ENCODE assay signal across 1 cellular context in the genomic region with DNA sequence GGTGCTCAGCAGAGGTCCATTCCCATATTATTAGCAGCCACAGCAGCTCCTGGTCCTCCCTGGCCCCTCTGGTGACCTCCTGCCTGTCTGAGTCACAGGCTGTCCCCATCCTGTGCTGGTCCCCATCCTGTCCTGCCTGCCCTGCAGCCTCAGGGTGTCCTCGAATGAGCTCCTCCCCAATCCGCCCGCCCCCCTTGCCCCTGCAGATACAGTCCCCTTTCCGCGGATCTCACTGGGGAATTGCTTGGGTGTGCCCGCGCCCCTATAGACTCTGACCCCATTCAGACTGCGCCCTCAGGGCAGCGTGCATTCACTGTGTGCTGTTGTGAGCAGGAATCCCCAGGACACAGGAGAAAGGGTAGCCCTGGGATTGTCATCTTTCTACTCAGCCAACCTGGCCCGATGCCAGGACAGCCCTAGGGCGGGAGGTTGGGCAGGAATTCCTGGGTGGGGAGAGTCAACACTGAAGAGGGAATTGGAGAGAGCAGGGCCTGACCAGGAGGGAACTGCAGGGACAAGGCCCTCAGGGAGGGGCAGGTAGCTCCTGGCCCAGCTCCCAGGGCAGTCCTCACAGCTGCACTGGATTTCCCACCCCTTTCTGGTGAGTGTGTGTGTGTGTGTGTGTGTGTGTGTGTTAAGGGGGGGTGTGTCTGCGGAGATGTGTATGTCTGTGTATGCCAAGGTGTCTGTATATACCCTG.
TF ChIP-seq lines count a peak whose summit lies in the region.

No MANE protein-coding gene starts in this region.

TF ChIP-seq in HepG2, 621 proteins besides CTCF, POLR2A, EP300 and RAD21 (continued from another document and continues in another):
- TF ChIP-seq, protein P1, sequence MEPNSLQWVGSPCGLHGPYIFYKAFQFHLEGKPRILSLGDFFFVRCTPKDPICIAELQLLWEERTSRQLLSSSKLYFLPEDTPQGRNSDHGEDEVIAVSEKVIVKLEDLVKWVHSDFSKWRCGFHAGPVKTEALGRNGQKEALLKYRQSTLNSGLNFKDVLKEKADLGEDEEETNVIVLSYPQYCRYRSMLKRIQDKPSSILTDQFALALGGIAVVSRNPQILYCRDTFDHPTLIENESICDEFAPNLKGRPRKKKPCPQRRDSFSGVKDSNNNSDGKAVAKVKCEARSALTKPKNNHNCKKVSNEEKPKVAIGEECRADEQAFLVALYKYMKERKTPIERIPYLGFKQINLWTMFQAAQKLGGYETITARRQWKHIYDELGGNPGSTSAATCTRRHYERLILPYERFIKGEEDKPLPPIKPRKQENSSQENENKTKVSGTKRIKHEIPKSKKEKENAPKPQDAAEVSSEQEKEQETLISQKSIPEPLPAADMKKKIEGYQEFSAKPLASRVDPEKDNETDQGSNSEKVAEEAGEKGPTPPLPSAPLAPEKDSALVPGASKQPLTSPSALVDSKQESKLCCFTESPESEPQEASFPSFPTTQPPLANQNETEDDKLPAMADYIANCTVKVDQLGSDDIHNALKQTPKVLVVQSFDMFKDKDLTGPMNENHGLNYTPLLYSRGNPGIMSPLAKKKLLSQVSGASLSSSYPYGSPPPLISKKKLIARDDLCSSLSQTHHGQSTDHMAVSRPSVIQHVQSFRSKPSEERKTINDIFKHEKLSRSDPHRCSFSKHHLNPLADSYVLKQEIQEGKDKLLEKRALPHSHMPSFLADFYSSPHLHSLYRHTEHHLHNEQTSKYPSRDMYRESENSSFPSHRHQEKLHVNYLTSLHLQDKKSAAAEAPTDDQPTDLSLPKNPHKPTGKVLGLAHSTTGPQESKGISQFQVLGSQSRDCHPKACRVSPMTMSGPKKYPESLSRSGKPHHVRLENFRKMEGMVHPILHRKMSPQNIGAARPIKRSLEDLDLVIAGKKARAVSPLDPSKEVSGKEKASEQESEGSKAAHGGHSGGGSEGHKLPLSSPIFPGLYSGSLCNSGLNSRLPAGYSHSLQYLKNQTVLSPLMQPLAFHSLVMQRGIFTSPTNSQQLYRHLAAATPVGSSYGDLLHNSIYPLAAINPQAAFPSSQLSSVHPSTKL (CRISPR knock-in tag; IDR thresholded peaks at IDR 0.05) = peak; percentile 59
- no peak for TF ChIP-seq KAT8 (CRISPR knock-in tag; IDR thresholded peaks at IDR 0.05)
- TF ChIP-seq U2AF2 (IDR thresholded peaks at IDR 0.05; ENCODE audit: low read depth, low read length) = no peak
- TF ChIP-seq, protein P2, sequence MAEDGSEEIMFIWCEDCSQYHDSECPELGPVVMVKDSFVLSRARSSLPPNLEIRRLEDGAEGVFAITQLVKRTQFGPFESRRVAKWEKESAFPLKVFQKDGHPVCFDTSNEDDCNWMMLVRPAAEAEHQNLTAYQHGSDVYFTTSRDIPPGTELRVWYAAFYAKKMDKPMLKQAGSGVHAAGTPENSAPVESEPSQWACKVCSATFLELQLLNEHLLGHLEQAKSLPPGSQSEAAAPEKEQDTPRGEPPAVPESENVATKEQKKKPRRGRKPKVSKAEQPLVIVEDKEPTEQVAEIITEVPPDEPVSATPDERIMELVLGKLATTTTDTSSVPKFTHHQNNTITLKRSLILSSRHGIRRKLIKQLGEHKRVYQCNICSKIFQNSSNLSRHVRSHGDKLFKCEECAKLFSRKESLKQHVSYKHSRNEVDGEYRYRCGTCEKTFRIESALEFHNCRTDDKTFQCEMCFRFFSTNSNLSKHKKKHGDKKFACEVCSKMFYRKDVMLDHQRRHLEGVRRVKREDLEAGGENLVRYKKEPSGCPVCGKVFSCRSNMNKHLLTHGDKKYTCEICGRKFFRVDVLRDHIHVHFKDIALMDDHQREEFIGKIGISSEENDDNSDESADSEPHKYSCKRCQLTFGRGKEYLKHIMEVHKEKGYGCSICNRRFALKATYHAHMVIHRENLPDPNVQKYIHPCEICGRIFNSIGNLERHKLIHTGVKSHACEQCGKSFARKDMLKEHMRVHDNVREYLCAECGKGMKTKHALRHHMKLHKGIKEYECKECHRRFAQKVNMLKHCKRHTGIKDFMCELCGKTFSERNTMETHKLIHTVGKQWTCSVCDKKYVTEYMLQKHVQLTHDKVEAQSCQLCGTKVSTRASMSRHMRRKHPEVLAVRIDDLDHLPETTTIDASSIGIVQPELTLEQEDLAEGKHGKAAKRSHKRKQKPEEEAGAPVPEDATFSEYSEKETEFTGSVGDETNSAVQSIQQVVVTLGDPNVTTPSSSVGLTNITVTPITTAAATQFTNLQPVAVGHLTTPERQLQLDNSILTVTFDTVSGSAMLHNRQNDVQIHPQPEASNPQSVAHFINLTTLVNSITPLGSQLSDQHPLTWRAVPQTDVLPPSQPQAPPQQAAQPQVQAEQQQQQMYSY (CRISPR knock-in tag; IDR thresholded peaks at IDR 0.05) = no peak
- peak; percentile 98 for TF ChIP-seq ZNF563 (CRISPR knock-in tag; IDR thresholded peaks at IDR 0.05)
- TF ChIP-seq, protein P3, sequence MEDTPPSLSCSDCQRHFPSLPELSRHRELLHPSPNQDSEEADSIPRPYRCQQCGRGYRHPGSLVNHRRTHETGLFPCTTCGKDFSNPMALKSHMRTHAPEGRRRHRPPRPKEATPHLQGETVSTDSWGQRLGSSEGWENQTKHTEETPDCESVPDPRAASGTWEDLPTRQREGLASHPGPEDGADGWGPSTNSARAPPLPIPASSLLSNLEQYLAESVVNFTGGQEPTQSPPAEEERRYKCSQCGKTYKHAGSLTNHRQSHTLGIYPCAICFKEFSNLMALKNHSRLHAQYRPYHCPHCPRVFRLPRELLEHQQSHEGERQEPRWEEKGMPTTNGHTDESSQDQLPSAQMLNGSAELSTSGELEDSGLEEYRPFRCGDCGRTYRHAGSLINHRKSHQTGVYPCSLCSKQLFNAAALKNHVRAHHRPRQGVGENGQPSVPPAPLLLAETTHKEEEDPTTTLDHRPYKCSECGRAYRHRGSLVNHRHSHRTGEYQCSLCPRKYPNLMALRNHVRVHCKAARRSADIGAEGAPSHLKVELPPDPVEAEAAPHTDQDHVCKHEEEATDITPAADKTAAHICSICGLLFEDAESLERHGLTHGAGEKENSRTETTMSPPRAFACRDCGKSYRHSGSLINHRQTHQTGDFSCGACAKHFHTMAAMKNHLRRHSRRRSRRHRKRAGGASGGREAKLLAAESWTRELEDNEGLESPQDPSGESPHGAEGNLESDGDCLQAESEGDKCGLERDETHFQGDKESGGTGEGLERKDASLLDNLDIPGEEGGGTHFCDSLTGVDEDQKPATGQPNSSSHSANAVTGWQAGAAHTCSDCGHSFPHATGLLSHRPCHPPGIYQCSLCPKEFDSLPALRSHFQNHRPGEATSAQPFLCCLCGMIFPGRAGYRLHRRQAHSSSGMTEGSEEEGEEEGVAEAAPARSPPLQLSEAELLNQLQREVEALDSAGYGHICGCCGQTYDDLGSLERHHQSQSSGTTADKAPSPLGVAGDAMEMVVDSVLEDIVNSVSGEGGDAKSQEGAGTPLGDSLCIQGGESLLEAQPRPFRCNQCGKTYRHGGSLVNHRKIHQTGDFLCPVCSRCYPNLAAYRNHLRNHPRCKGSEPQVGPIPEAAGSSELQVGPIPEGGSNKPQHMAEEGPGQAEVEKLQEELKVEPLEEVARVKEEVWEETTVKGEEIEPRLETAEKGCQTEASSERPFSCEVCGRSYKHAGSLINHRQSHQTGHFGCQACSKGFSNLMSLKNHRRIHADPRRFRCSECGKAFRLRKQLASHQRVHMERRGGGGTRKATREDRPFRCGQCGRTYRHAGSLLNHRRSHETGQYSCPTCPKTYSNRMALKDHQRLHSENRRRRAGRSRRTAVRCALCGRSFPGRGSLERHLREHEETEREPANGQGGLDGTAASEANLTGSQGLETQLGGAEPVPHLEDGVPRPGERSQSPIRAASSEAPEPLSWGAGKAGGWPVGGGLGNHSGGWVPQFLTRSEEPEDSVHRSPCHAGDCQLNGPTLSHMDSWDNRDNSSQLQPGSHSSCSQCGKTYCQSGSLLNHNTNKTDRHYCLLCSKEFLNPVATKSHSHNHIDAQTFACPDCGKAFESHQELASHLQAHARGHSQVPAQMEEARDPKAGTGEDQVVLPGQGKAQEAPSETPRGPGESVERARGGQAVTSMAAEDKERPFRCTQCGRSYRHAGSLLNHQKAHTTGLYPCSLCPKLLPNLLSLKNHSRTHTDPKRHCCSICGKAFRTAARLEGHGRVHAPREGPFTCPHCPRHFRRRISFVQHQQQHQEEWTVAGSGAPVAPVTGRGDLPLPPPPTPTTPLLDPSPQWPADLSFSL (CRISPR knock-in tag; IDR thresholded peaks at IDR 0.05) = peak; percentile 85; the same call in 1 of the 2 replicates
- TF ChIP-seq MTA3 (CRISPR knock-in tag; IDR thresholded peaks at IDR 0.05) = no peak
- TF ChIP-seq, protein P4, sequence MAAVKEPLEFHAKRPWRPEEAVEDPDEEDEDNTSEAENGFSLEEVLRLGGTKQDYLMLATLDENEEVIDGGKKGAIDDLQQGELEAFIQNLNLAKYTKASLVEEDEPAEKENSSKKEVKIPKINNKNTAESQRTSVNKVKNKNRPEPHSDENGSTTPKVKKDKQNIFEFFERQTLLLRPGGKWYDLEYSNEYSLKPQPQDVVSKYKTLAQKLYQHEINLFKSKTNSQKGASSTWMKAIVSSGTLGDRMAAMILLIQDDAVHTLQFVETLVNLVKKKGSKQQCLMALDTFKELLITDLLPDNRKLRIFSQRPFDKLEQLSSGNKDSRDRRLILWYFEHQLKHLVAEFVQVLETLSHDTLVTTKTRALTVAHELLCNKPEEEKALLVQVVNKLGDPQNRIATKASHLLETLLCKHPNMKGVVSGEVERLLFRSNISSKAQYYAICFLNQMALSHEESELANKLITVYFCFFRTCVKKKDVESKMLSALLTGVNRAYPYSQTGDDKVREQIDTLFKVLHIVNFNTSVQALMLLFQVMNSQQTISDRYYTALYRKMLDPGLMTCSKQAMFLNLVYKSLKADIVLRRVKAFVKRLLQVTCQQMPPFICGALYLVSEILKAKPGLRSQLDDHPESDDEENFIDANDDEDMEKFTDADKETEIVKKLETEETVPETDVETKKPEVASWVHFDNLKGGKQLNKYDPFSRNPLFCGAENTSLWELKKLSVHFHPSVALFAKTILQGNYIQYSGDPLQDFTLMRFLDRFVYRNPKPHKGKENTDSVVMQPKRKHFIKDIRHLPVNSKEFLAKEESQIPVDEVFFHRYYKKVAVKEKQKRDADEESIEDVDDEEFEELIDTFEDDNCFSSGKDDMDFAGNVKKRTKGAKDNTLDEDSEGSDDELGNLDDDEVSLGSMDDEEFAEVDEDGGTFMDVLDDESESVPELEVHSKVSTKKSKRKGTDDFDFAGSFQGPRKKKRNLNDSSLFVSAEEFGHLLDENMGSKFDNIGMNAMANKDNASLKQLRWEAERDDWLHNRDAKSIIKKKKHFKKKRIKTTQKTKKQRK (IDR thresholded peaks at IDR 0.05; ENCODE audit: low read length) = no peak
- TF ChIP-seq TEAD3 (CRISPR knock-in tag; optimal IDR thresholded peaks at IDR 0.05; ENCODE audit: borderline replicate concordance) = peak; percentile 84
- TF ChIP-seq, protein P5, sequence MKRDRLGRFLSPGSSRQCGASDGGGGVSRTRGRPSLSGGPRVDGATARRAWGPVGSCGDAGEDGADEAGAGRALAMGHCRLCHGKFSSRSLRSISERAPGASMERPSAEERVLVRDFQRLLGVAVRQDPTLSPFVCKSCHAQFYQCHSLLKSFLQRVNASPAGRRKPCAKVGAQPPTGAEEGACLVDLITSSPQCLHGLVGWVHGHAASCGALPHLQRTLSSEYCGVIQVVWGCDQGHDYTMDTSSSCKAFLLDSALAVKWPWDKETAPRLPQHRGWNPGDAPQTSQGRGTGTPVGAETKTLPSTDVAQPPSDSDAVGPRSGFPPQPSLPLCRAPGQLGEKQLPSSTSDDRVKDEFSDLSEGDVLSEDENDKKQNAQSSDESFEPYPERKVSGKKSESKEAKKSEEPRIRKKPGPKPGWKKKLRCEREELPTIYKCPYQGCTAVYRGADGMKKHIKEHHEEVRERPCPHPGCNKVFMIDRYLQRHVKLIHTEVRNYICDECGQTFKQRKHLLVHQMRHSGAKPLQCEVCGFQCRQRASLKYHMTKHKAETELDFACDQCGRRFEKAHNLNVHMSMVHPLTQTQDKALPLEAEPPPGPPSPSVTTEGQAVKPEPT (CRISPR knock-in tag; IDR thresholded peaks at IDR 0.05; ENCODE audit: low read depth) = no peak
- TF ChIP-seq, protein P6, sequence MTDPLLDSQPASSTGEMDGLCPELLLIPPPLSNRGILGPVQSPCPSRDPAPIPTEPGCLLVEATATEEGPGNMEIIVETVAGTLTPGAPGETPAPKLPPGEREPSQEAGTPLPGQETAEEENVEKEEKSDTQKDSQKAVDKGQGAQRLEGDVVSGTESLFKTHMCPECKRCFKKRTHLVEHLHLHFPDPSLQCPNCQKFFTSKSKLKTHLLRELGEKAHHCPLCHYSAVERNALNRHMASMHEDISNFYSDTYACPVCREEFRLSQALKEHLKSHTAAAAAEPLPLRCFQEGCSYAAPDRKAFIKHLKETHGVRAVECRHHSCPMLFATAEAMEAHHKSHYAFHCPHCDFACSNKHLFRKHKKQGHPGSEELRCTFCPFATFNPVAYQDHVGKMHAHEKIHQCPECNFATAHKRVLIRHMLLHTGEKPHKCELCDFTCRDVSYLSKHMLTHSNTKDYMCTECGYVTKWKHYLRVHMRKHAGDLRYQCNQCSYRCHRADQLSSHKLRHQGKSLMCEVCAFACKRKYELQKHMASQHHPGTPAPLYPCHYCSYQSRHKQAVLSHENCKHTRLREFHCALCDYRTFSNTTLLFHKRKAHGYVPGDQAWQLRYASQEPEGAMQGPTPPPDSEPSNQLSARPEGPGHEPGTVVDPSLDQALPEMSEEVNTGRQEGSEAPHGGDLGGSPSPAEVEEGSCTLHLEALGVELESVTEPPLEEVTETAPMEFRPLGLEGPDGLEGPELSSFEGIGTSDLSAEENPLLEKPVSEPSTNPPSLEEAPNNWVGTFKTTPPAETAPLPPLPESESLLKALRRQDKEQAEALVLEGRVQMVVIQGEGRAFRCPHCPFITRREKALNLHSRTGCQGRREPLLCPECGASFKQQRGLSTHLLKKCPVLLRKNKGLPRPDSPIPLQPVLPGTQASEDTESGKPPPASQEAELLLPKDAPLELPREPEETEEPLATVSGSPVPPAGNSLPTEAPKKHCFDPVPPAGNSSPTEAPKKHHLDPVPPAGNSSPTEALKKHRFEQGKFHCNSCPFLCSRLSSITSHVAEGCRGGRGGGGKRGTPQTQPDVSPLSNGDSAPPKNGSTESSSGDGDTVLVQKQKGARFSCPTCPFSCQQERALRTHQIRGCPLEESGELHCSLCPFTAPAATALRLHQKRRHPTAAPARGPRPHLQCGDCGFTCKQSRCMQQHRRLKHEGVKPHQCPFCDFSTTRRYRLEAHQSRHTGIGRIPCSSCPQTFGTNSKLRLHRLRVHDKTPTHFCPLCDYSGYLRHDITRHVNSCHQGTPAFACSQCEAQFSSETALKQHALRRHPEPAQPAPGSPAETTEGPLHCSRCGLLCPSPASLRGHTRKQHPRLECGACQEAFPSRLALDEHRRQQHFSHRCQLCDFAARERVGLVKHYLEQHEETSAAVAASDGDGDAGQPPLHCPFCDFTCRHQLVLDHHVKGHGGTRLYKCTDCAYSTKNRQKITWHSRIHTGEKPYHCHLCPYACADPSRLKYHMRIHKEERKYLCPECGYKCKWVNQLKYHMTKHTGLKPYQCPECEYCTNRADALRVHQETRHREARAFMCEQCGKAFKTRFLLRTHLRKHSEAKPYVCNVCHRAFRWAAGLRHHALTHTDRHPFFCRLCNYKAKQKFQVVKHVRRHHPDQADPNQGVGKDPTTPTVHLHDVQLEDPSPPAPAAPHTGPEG (CRISPR knock-in tag; IDR thresholded peaks at IDR 0.05) = no peak
- TF ChIP-seq, protein P7, sequence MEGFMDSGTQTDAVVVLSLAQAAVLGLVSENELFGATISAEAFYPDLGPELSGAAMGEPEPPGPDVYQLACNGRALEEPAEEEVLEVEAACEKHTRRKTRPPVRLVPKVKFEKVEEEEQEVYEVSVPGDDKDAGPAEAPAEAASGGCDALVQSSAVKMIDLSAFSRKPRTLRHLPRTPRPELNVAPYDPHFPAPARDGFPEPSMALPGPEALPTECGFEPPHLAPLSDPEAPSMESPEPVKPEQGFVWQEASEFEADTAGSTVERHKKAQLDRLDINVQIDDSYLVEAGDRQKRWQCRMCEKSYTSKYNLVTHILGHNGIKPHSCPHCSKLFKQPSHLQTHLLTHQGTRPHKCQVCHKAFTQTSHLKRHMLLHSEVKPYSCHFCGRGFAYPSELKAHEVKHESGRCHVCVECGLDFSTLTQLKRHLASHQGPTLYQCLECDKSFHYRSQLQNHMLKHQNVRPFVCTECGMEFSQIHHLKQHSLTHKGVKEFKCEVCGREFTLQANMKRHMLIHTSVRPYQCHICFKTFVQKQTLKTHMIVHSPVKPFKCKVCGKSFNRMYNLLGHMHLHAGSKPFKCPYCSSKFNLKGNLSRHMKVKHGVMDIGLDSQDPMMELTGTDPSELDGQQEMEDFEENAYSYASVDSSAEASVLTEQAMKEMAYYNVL (CRISPR knock-in tag; IDR thresholded peaks at IDR 0.05; ENCODE audit: borderline replicate concordance) = no peak
